ENCODE assay signal across 18 cellular contexts in the genomic region with DNA sequence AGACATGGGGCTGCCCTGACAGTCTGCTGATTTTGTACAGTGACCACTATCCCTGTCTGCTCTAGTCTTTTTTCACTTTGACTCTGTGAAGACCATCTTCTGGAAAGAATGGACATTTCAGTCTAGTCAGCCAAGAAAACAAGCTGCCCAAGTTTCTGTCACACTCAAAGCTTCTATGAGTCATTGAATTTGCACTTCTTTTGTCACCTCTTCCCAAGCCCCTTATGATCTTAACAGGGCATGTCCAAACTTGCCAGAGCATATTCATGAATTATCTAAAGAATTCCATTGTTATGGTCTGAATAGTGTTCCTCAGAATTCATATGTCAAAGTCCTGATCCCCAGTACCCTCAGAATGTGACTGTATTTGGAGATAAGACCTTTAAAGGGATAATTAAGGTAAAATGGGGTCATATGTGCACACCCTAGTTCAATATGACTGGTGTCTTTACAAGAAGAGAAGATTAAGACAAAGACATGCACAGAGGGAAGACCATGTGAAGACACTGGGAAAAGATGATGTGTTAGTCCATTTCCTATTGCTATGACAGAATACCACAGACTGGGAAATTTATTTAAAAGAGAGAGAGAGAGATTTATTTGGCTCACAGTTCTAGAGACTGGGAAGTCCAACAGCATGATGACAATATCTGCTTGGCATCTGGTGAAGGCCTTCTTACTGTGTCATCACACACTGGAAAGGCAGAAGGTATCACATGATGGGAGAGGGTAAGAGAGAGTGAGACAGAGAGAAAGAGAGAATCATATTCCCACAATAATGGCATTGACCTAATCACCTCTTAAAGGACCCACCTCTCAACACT.
A peak's percentile ranks its signal among the peaks of the same experiment; 100 is the strongest.
DNase-seq lines count a peak whose midpoint lies in the region; ATAC-seq and TF ChIP-seq lines count a peak whose summit lies in the region.
"Had no signal": no experiment of that assay in that cellular context is flagged by ENCODE, and none has a peak within 500 bp of the region (broad histone marks: within the 10 kb centered on the region; RNA-seq: fewer than 3 reads in every experiment).

No MANE protein-coding gene starts in this region.

- H3K79me2 ChIP-seq in ACC112 (ENCODE audit: control insufficient read depth, insufficient read depth, low read length, unreplicated experiment) = no peaks in the 10 kb centered on the region

- H3K36me3 Mint-ChIP-seq in activated naive CD8-positive, alpha-beta T cell treated with anti-CD3 and anti-CD28 coated beads for 36 hours = peaks cover 27% of the 10 kb centered on the region

- CTCF ChIA-PET in GM10248 (lab: Yijun Ruan, JAX) = interaction anchor here (1.4 kb wide), 1 partner anchor 49 kb away, joined by 3 read pairs; no protein-coding TSS in a partner anchor

- in situ Hi-C loops in transverse colon (cut with MboI; ENCODE audit: low pct_ligation_motif_present in 1 of 4, low pct_unique_long_range_greater_than_20kb in 1 of 4, low sequenced_read_pairs in 3 of 4) = no loop called here

- no peak for TF ChIP-seq CTCF in GM12865 (IDR thresholded peaks at IDR 0.05; ENCODE audit: insufficient read depth, low read depth, low read length, missing control alignments)
- TF ChIP-seq CTCF in foreskin fibroblast (IDR thresholded peaks at IDR 0.05; ENCODE audit: low read depth, low read length) = no peak
- no peak for TF ChIP-seq CTCF in transverse colon (IDR thresholded peaks at IDR 0.05)
- TF ChIP-seq CTCF in GM10248 (IDR thresholded peaks at IDR 0.05; ENCODE audit: control extremely low read depth, extremely low read depth, low read depth, missing control alignments) = no peak

- peak; percentile 1 for DNase-seq in GM12865 (ENCODE audit: low read depth)
- DNase-seq in activated naive CD8-positive, alpha-beta T cell treated with anti-CD3 and anti-CD28 coated beads for 36 hours = no peak
- peak; percentile 28 to 41 for DNase-seq in foreskin fibroblast
- DNase-seq in activated gamma-delta T cell (lab: John Stamatoyannopoulos, UW) = no peak
- DNase-seq in transverse colon = no peak
- DNase-seq in GM10248 (ENCODE audit: extremely low spot score) = no peak
- DNase-seq: activated CD8-positive, alpha-beta memory T cell treated with anti-CD3 and anti-CD28 coated beads, Interleukin-2, amount 50 U/mL, for 48 hours; anterior cingulate cortex; BE2C; heart left ventricle; Kasumi-1; NCI-H1930; NK-92 treated with Interleukin-12 subunit alpha and Interleukin-12 subunit beta, amount 100 ng/mL, for 24 hours; uterus had no signal

- peaks cover 24% of the 10 kb centered on the region for H3K9me3 Mint-ChIP-seq in activated naive CD8-positive, alpha-beta T cell treated with anti-CD3 and anti-CD28 coated beads for 36 hours

- H3K27me3 Mint-ChIP-seq in activated naive CD8-positive, alpha-beta T cell treated with anti-CD3 and anti-CD28 coated beads for 36 hours = no peaks in the 10 kb centered on the region

- peak overlapping the region; percentile 0 for H3K27ac Mint-ChIP-seq in activated naive CD8-positive, alpha-beta T cell treated with anti-CD3 and anti-CD28 coated beads for 36 hours

- H3K4me1 Mint-ChIP-seq in activated naive CD8-positive, alpha-beta T cell treated with anti-CD3 and anti-CD28 coated beads for 36 hours = peaks cover 19% of the 10 kb centered on the region

- intact Hi-C loops in transverse colon (cut with DNase I; ENCODE audit: low total_unique reads) = no loop called here

- no peaks in the 10 kb centered on the region for H3K36me3 ChIP-seq in ACC112 (ENCODE audit: insufficient read depth, low read length)
- no peaks in the 10 kb centered on the region for H3K36me3 ChIP-seq in transverse colon
- H3K36me3 ChIP-seq: BE2C, heart left ventricle, uterus had no signal

- no peak for ATAC-seq in GM18873 (IDR thresholded peaks at IDR 0.05; ENCODE audit: low FRiP score, unreplicated experiment)
- ATAC-seq: heart left ventricle, left lobe of liver had no signal

- H3K4me1 ChIP-seq in ACC112 (ENCODE audit: control insufficient read depth, insufficient read depth, low read length, unreplicated experiment) (peaks cover 6% of the 10 kb centered on the region), transverse colon (peaks cover 0 to 5% (median 1%) of the 10 kb centered on the region in 4 donors)
- H3K4me1 ChIP-seq: BE2C, uterus had no signal

- H2AFZ ChIP-seq in ACC112 (ENCODE audit: low read length, unreplicated experiment) = no peak overlapping the region

- H3K27me3 ChIP-seq in ACC112 (ENCODE audit: insufficient read depth, low read length) (no peaks in the 10 kb centered on the region), transverse colon (no peaks in the 10 kb centered on the region)
- H3K27me3 ChIP-seq: BE2C, heart left ventricle, uterus had no signal

- no peaks in the 10 kb centered on the region for H3K9me3 ChIP-seq in transverse colon
- H3K9me3 ChIP-seq: BE2C, uterus had no signal

- no peak overlapping the region for H3K4me3 Mint-ChIP-seq in activated naive CD8-positive, alpha-beta T cell treated with anti-CD3 and anti-CD28 coated beads for 36 hours

- H3K27ac ChIP-seq in ACC112 (ENCODE audit: low read depth, low read length) (peak overlapping the region; percentile 38; the same call in 1 of the 2 replicates), transverse colon (no peak overlapping the region)
- H3K27ac ChIP-seq: heart left ventricle, uterus, VCaP had no signal

- no peak for TF ChIP-seq POLR2A in transverse colon (IDR thresholded peaks at IDR 0.05)

- no peak overlapping the region for H3K4me3 ChIP-seq in ACC112 (ENCODE audit: low read depth, low read length)
- no peak overlapping the region for H3K4me3 ChIP-seq in GM12865 (ENCODE audit: low read depth, low read length)
- H3K4me3 ChIP-seq in foreskin fibroblast (ENCODE audit: low read depth in 1 of 2, low read length in 2 of 2) = no peak overlapping the region
- no peak overlapping the region for H3K4me3 ChIP-seq in transverse colon
- H3K4me3 ChIP-seq: heart left ventricle, uterus had no signal

- POLR2A ChIA-PET in GM10248 (lab: Yijun Ruan, JAX) = no interaction called here

- TF ChIP-seq EP300 in transverse colon (IDR thresholded peaks at IDR 0.05; ENCODE audit: low read depth) = no peak

Comparison
In these comparisons a context has a peak if more than half of its experiments do, and no peak if none do; other contexts are left out.
1. DNase-seq: peak in GM12865 (single experiment) and foreskin fibroblast (2 of 2); none in activated naive CD8-positive, alpha-beta T cell treated with anti-CD3 and anti-CD28 coated beads for 36 hours (single experiment), activated gamma-delta T cell (single experiment), transverse colon (single experiment) and GM10248 (single experiment).